Comparison of ENCODE assay signal across 9 cellular contexts in the genomic region with DNA sequence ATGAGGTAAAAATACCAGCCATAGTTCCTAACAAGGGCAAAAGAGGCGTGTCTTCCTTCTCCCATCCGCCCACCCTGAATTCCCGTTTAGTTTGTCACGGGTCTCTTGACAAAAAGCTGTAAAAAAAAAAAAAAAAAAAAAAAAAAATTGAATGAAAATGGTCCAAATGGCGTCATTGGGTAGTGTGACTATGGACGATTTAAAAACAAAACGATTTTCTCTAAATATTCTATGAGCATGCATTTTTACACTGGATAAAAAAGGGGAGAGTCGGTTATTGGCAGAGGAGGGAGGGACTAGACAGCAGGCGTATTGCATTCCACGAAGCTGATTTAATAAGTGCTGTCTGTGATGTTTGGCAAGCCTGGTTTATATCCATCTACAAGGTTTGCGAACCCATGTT. TPM values are rescaled to one million over a fixed set of nuclear protein-coding genes. Genes with fewer than 3 reads are reported as not detected.
DNase-seq lines count a peak whose midpoint lies in the region; ATAC-seq and TF ChIP-seq lines count a peak whose summit lies in the region.
"Had no signal": no experiment of that assay in that cellular context is flagged by ENCODE, and none has a peak within 500 bp of the region (broad histone marks: within the 10 kb centered on the region; RNA-seq: fewer than 3 reads in every experiment).

TSS of gene FAM133A (plus strand) at position 338 of the 403 bp plus-strand sequence. CDS start 35,214 bp downstream, outside the sequence.

- H3K9ac ChIP-seq in skeletal muscle tissue (ENCODE audit: low read depth in 1 of 3, low read length in 3 of 3) (peak within 1 kb of the TSS in 2 of 3 donors; percentile 40 to 43), Karpas-422 (ENCODE audit: low read length) (no peak within 1 kb of the TSS)

- H3K9me3 ChIP-seq in CD8-positive, alpha-beta memory T cell (ENCODE audit: low read length): no peaks in the 10 kb centered on the region
- H3K9me3 ChIP-seq in MG63: no peaks in the 10 kb centered on the region
- no peaks in the 10 kb centered on the region for H3K9me3 ChIP-seq in adrenal gland (replicated peaks in 1 of 3)
- no peaks in the 10 kb centered on the region for H3K9me3 ChIP-seq in iPS DF 6.9 (ENCODE audit: control insufficient read depth, insufficient read depth, low read length)
- no peaks in the 10 kb centered on the region for H3K9me3 ChIP-seq in skeletal muscle tissue (ENCODE audit: control insufficient read depth in 3 of 3, low read length in 3 of 3)
- H3K9me3 ChIP-seq in Karpas-422 (ENCODE audit: low read length): peaks cover 31% of the 10 kb centered on the region
- H3K9me3 ChIP-seq: neutrophil had no signal

- peaks cover 0 to 8% of the 10 kb centered on the region in 2 donors for H3K27me3 Mint-ChIP-seq in CD8-positive, alpha-beta memory T cell

- peak within 1 kb of the TSS; percentile 55 for H3K4me3 ChIP-seq in CD8-positive, alpha-beta memory T cell (ENCODE audit: low read length)
- peak within 1 kb of the TSS; percentile 38 for H3K4me3 ChIP-seq in MG63
- peak within 1 kb of the TSS in 3 of 4 donors; percentile 33 to 58 (median 46) for H3K4me3 ChIP-seq in adrenal gland
- peak within 1 kb of the TSS; percentile 67; the same call in 1 of the 2 replicates for H3K4me3 ChIP-seq in iPS DF 6.9 (ENCODE audit: low read length)
- peak within 1 kb of the TSS; percentile 75 to 79 (median 77) for H3K4me3 ChIP-seq in skeletal muscle tissue (ENCODE audit: low read length in 3 of 3)
- H3K4me3 ChIP-seq in Karpas-422 (ENCODE audit: low read length): no peak within 1 kb of the TSS

- H3K79me2 ChIP-seq in Karpas-422 (ENCODE audit: low read length): no peaks in the 10 kb centered on the region

- peak within 1 kb of the TSS; percentile 43 for H3K27ac ChIP-seq in CD8-positive, alpha-beta memory T cell (ENCODE audit: low read depth, low read length)
- H3K27ac ChIP-seq in adrenal gland: peak within 1 kb of the TSS in 4 of 5 donors; percentile 44 to 84 (median 66)
- no peak within 1 kb of the TSS for H3K27ac ChIP-seq in iPS DF 6.9 (ENCODE audit: low read length)
- H3K27ac ChIP-seq in skeletal muscle tissue (ENCODE audit: low read depth, low read length): no peak within 1 kb of the TSS
- no peak within 1 kb of the TSS for H3K27ac ChIP-seq in Karpas-422 (ENCODE audit: low read length)
- H3K27ac ChIP-seq: neutrophil had no signal

- POLR2A ChIA-PET in CD8-positive, alpha-beta memory T cell (lab: Charles Lee): no interaction called here

- WGBS in adrenal gland, 4 donors: 0 to 7% (median 4%) methylated on average over 11 of the region's 11 CpGs
- WGBS in iPS DF 6.9 (ENCODE audit: insufficient coverage, insufficient read length): no CpG with 5 or more reads among the region's 11 CpGs

- no peak for TF ChIP-seq CTCF in adrenal gland (IDR thresholded peaks at IDR 0.05)

- H3K36me3 ChIP-seq in CD8-positive, alpha-beta memory T cell (ENCODE audit: insufficient read depth, low read length): no peaks in the 10 kb centered on the region
- H3K36me3 ChIP-seq in MG63 (no peaks in the 10 kb centered on the region), adrenal gland (replicated peaks in 1 of 2) (no peaks in the 10 kb centered on the region), iPS DF 6.9 (ENCODE audit: control insufficient read depth, insufficient read depth, low read length) (no peaks in the 10 kb centered on the region), skeletal muscle tissue (ENCODE audit: control insufficient read depth in 3 of 3, insufficient read depth in 3 of 3, low read length in 3 of 3) (no peaks in the 10 kb centered on the region), Karpas-422 (ENCODE audit: insufficient read depth, low read length) (no peaks in the 10 kb centered on the region)
- H3K36me3 ChIP-seq: neutrophil had no signal

- H3K4me2 ChIP-seq in Karpas-422 (ENCODE audit: low read depth, low read length, poor library complexity, severe bottlenecking): no peak within 1 kb of the TSS

- peak within 1 kb of the TSS; percentile 64 to 95 (median 89) for H3K27ac Mint-ChIP-seq in CD8-positive, alpha-beta memory T cell

- H3K9me2 ChIP-seq in Karpas-422 (replicated peaks; ENCODE audit: insufficient read depth, low read length): no peaks in the 10 kb centered on the region

- intact Hi-C loops in adrenal gland (cut with DNase I): no loop called here

- H3K9me3 Mint-ChIP-seq in CD8-positive, alpha-beta memory T cell: peaks cover 0 to 4% (median 0%) of the 10 kb centered on the region in 5 donors

- no peaks in the 10 kb centered on the region for H4K20me1 ChIP-seq in Karpas-422 (ENCODE audit: insufficient read depth, low read depth, low read length)

- H3K4me1 ChIP-seq in CD8-positive, alpha-beta memory T cell (ENCODE audit: insufficient read depth, low read length): no peaks in the 10 kb centered on the region
- H3K4me1 ChIP-seq in adrenal gland (replicated peaks in 1 of 2): no peaks in the 10 kb centered on the region
- no peaks in the 10 kb centered on the region for H3K4me1 ChIP-seq in iPS DF 6.9 (ENCODE audit: control insufficient read depth, insufficient read depth, low read length)
- H3K4me1 ChIP-seq in skeletal muscle tissue (ENCODE audit: control insufficient read depth in 3 of 3, insufficient read depth in 3 of 3, low read length in 3 of 3): peaks cover 0 to 6% (median 0%) of the 10 kb centered on the region in 3 donors
- no peaks in the 10 kb centered on the region for H3K4me1 ChIP-seq in Karpas-422 (ENCODE audit: low read length)

- H3K36me3 Mint-ChIP-seq in CD8-positive, alpha-beta memory T cell: peaks cover 0 to 5% (median 0%) of the 10 kb centered on the region in 3 donors

- DNase-seq in CD8-positive, alpha-beta memory T cell: no peak
- DNase-seq in MG63 (no peak), adrenal gland (peak in 4 of 7 donors; percentile 9 to 49 (median 20)), iPS DF 6.9 (ENCODE audit: low read depth, low spot score) (no peak), Karpas-422 (no peak), inferior parietal cortex (ENCODE audit: extremely low spot score) (no peak)

- TF ChIP-seq POLR2A in adrenal gland (IDR thresholded peaks at IDR 0.05): no peak

- H3K27me3 ChIP-seq in CD8-positive, alpha-beta memory T cell (ENCODE audit: insufficient read depth, low read length, poor library complexity, severe bottlenecking): no peaks in the 10 kb centered on the region
- H3K27me3 ChIP-seq in MG63 (no peaks in the 10 kb centered on the region), adrenal gland (peaks cover 8% of the 10 kb centered on the region), iPS DF 6.9 (ENCODE audit: control insufficient read depth, insufficient read depth, low read length) (no peaks in the 10 kb centered on the region), skeletal muscle tissue (ENCODE audit: control insufficient read depth in 3 of 3, insufficient read depth in 3 of 3, low read length in 3 of 3) (no peaks in the 10 kb centered on the region), Karpas-422 (ENCODE audit: low read length) (no peaks in the 10 kb centered on the region)

- no peak for ATAC-seq in HG03571 (IDR thresholded peaks at IDR 0.05; ENCODE audit: unreplicated experiment)

- peaks cover 21 to 22% (median 22%) of the 10 kb centered on the region in 3 donors for H3K4me1 Mint-ChIP-seq in CD8-positive, alpha-beta memory T cell

- peak within 1 kb of the TSS; percentile 90 to 97 (median 93) for H3K4me3 Mint-ChIP-seq in CD8-positive, alpha-beta memory T cell

- H2AFZ ChIP-seq in Karpas-422 (ENCODE audit: low read length): no peak within 1 kb of the TSS

- CTCF ChIA-PET in CD8-positive, alpha-beta memory T cell (lab: Charles Lee): no interaction called here

RNA-seq across cellular contexts. Expression of gene FAM133A, which starts in this region (rescaled TPM):
- not detected for total RNA-seq in CD8-positive, alpha-beta memory T cell
- not detected for polyA plus RNA-seq in CD8-positive, alpha-beta memory T cell
- total RNA-seq in MG63 (2014; rRNA removed; shearing (Covaris generic); ENCODE audit: low replicate concordance): not detected in 2 replicates
- total RNA-seq in adrenal gland (1 to 10 TPM in 1 of 8 donors, under 1 TPM in 6, not detected in 1; 0.14 to 1.1 (median 0.43) TPM), skeletal muscle tissue (under 0.01 TPM)
- 1 to 10 TPM in 2 of 3 donors, under 1 TPM in 1; 0.91 to 2.3 (median 1.1) TPM for polyA plus RNA-seq in adrenal gland
- not detected in 2 replicates for total RNA-seq in Karpas-422 (2014; rRNA removed; shearing (Covaris generic); ENCODE audit: low replicate concordance)

Comparison
In these comparisons a context has a peak if more than half of its experiments do, and no peak if none do; other contexts are left out.
1. DNase-seq: peak in adrenal gland (4 of 7); none in CD8-positive, alpha-beta memory T cell (0 of 5), MG63 (single experiment), iPS DF 6.9 (single experiment), Karpas-422 (single experiment) and inferior parietal cortex (single experiment).
2. H3K27ac ChIP-seq: peak in CD8-positive, alpha-beta memory T cell (single experiment) and adrenal gland (4 of 5); none in iPS DF 6.9 (single experiment), skeletal muscle tissue (single experiment) and Karpas-422 (single experiment).